Comparison of ENCODE assay signal across 22 cellular contexts in the genomic region with DNA sequence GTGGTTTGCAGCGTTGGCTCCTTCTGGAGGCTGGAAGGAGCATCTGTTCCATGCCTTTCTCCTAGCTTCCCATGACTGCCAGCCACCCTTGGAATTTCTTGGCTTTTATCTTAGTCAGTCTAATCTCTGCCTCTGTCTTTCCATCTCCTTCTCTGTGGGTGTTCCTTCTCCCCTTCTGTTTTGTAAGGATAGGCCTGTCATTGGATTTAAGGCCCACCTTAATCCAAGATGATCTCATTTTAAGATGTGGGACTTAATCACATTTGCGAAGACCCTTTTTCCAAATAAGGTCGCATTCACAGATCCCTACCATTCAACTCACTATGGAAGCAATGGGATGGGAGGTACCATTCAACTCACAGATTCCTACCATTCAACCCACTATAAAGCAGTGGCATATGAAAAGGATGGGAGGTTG.
"Had no signal": no experiment of that assay in that cellular context is flagged by ENCODE, and none has a peak within 500 bp of the region (broad histone marks: within the 10 kb centered on the region; RNA-seq: fewer than 3 reads in every experiment).

No MANE protein-coding gene starts in this region.

- H3K4me1 ChIP-seq: body of pancreas, heart right ventricle, parathyroid adenoma, tibial nerve had no signal

- DNase-seq: activated B cell treated with CpG ODN at 0.5 μM for 24 hours; activated CD4-positive, alpha-beta memory T cell treated with anti-CD3 and anti-CD28 coated beads for 36 hours; activated CD4-positive, alpha-beta T cell treated with anti-CD3 and anti-CD28 coated beads for 48 hours; activated effector memory CD4-positive, alpha-beta T cell treated with Interleukin-2 at 50 U/mL for 16 hours; activated naive CD4-positive, alpha-beta T cell treated with anti-CD3 and anti-CD28 coated beads for 36 hours; activated naive CD8-positive, alpha-beta T cell treated with anti-CD3 and anti-CD28 coated beads, Interleukin-2, amount 50 U/mL, for 24 hours; activated T-cell treated with anti-CD3 and anti-CD28 coated beads, Interleukin-2, amount 50 U/mL, for 72 hours; anterior cingulate cortex; body of pancreas; heart right ventricle; islet precursor cell; left cardiac atrium; nucleus accumbens; right cardiac atrium; stimulated activated CD4-positive, alpha-beta T cell treated with anti-CD3 and anti-CD28 coated beads, Interleukin-1b, Interleukin-23, amount 100 ng/mL, for 48 hours; stimulated activated naive CD8-positive, alpha-beta T cell treated with anti-CD3 and anti-CD28 coated beads, Interleukin-15, amount 100 ng/mL, for 72 hours; T-helper 9 cell had no signal

- H3K4me1 Mint-ChIP-seq: activated B cell treated with CpG ODN at 0.5 μM for 24 hours; activated naive CD8-positive, alpha-beta T cell treated with anti-CD3 and anti-CD28 coated beads, Interleukin-2, amount 50 U/mL, for 24 hours; memory B cell; stimulated activated naive CD8-positive, alpha-beta T cell treated with anti-CD3 and anti-CD28 coated beads, Interleukin-15, amount 100 ng/mL, for 72 hours had no signal

- H3K36me3 Mint-ChIP-seq: activated CD4-positive, alpha-beta memory T cell treated with anti-CD3 and anti-CD28 coated beads for 36 hours had no signal

- H3K4me3 ChIP-seq: body of pancreas, cardiac muscle cell, heart right ventricle, tibial nerve had no signal

- H3K27ac Mint-ChIP-seq: activated B cell treated with CpG ODN at 0.5 μM for 24 hours; activated CD4-positive, alpha-beta memory T cell treated with anti-CD3 and anti-CD28 coated beads for 36 hours; activated naive CD4-positive, alpha-beta T cell treated with anti-CD3 and anti-CD28 coated beads for 36 hours; activated naive CD8-positive, alpha-beta T cell treated with anti-CD3 and anti-CD28 coated beads, Interleukin-2, amount 50 U/mL, for 24 hours; activated T-cell treated with anti-CD3 and anti-CD28 coated beads, Interleukin-2, amount 50 U/mL, for 72 hours; memory B cell; nephron; stimulated activated naive CD8-positive, alpha-beta T cell treated with anti-CD3 and anti-CD28 coated beads, Interleukin-15, amount 100 ng/mL, for 72 hours had no signal

- H3K27ac ChIP-seq: body of pancreas, cardiac muscle cell, heart right ventricle, parathyroid adenoma, tibial nerve had no signal

- H3K27me3 Mint-ChIP-seq: activated B cell treated with CpG ODN at 0.5 μM for 24 hours; activated CD4-positive, alpha-beta memory T cell treated with anti-CD3 and anti-CD28 coated beads for 36 hours; activated naive CD8-positive, alpha-beta T cell treated with anti-CD3 and anti-CD28 coated beads, Interleukin-2, amount 50 U/mL, for 24 hours; memory B cell; stimulated activated naive CD8-positive, alpha-beta T cell treated with anti-CD3 and anti-CD28 coated beads, Interleukin-15, amount 100 ng/mL, for 72 hours had no signal

- H3K4me3 Mint-ChIP-seq: activated B cell treated with CpG ODN at 0.5 μM for 24 hours; activated CD4-positive, alpha-beta memory T cell treated with anti-CD3 and anti-CD28 coated beads for 36 hours; activated naive CD4-positive, alpha-beta T cell treated with anti-CD3 and anti-CD28 coated beads for 36 hours; activated naive CD8-positive, alpha-beta T cell treated with anti-CD3 and anti-CD28 coated beads, Interleukin-2, amount 50 U/mL, for 24 hours; activated T-cell treated with anti-CD3 and anti-CD28 coated beads, Interleukin-2, amount 50 U/mL, for 72 hours; memory B cell; nephron; stimulated activated naive CD8-positive, alpha-beta T cell treated with anti-CD3 and anti-CD28 coated beads, Interleukin-15, amount 100 ng/mL, for 72 hours had no signal

- H3K9me3 Mint-ChIP-seq: activated B cell treated with CpG ODN at 0.5 μM for 24 hours; activated CD4-positive, alpha-beta memory T cell treated with anti-CD3 and anti-CD28 coated beads for 36 hours; activated naive CD4-positive, alpha-beta T cell treated with anti-CD3 and anti-CD28 coated beads for 36 hours; activated naive CD8-positive, alpha-beta T cell treated with anti-CD3 and anti-CD28 coated beads, Interleukin-2, amount 50 U/mL, for 24 hours; activated T-cell treated with anti-CD3 and anti-CD28 coated beads, Interleukin-2, amount 50 U/mL, for 72 hours; memory B cell; nephron; stimulated activated naive CD8-positive, alpha-beta T cell treated with anti-CD3 and anti-CD28 coated beads, Interleukin-15, amount 100 ng/mL, for 72 hours had no signal

- H3K79me2 ChIP-seq: parathyroid adenoma had no signal

- H3K9ac ChIP-seq: parathyroid adenoma had no signal

- H3K9me3 ChIP-seq: body of pancreas, tibial nerve had no signal

- H3K27me3 ChIP-seq: body of pancreas, cardiac muscle cell, heart right ventricle, tibial nerve had no signal

- H2AFZ ChIP-seq: parathyroid adenoma had no signal

- ATAC-seq: activated naive CD8-positive, alpha-beta T cell treated with anti-CD3 and anti-CD28 coated beads, Interleukin-2, amount 50 U/mL, for 24 hours; activated T-cell treated with anti-CD3 and anti-CD28 coated beads, Interleukin-2, amount 50 U/mL, for 72 hours; body of pancreas; heart right ventricle; left cardiac atrium; right cardiac atrium; stimulated activated naive CD8-positive, alpha-beta T cell treated with anti-CD3 and anti-CD28 coated beads, Interleukin-15, amount 100 ng/mL, for 72 hours had no signal

- H3K36me3 ChIP-seq: cardiac muscle cell, heart right ventricle, tibial nerve had no signal
